Comparison of ENCODE assay signal across 18 cellular contexts in genomic region chr9:32866292-32866691, GRCh38.
DNase-seq lines count a peak whose midpoint lies in the region; ATAC-seq and TF ChIP-seq lines count a peak whose summit lies in the region.
"Had no signal": no experiment of that assay in that cellular context is flagged by ENCODE, and none has a peak within 500 bp of the region (broad histone marks: within the 10 kb centered on the region; RNA-seq: fewer than 3 reads in every experiment).

No MANE protein-coding gene starts in this region.

- H3K4me3 Mint-ChIP-seq in stimulated activated naive CD8-positive, alpha-beta T cell treated with anti-CD3 and anti-CD28 coated beads, Interleukin-15, amount 100 ng/mL, for 72 hours = no peak overlapping the region
- H3K4me3 Mint-ChIP-seq: T-helper 17 cell had no signal

- H3K9me3 Mint-ChIP-seq in stimulated activated naive CD8-positive, alpha-beta T cell treated with anti-CD3 and anti-CD28 coated beads, Interleukin-15, amount 100 ng/mL, for 72 hours = no peaks in the 10 kb centered on the region
- H3K9me3 Mint-ChIP-seq: activated T-helper 2 cell treated with anti-CD3 and anti-CD28 coated beads, Interferon-gamma antibody, Interleukin-2, Interleukin-4, amounts not matched to agents 10 μg/mL and 5 μg/mL and 100 μg/mL, durations not matched to agents 14 hours and 24 hours and 36 hours had no signal

- H3K27me3 Mint-ChIP-seq in stimulated activated naive CD8-positive, alpha-beta T cell treated with anti-CD3 and anti-CD28 coated beads, Interleukin-15, amount 100 ng/mL, for 72 hours = no peaks in the 10 kb centered on the region

- H3K27ac Mint-ChIP-seq in stimulated activated naive CD8-positive, alpha-beta T cell treated with anti-CD3 and anti-CD28 coated beads, Interleukin-15, amount 100 ng/mL, for 72 hours = no peak overlapping the region
- H3K27ac Mint-ChIP-seq: activated T-helper 2 cell treated with anti-CD3 and anti-CD28 coated beads, Interferon-gamma antibody, Interleukin-2, Interleukin-4, amounts not matched to agents 10 μg/mL and 5 μg/mL and 100 μg/mL, durations not matched to agents 14 hours and 24 hours and 36 hours; T-helper 17 cell had no signal

- no peak for TF ChIP-seq CTCF in fibroblast of mammary gland (conservative IDR thresholded peaks at IDR 0.05; ENCODE audit: control insufficient read depth, insufficient read depth, low read depth, low read length)

- no peak overlapping the region for H3K4me3 ChIP-seq in fibroblast of mammary gland (ENCODE audit: control insufficient read depth, low read depth, low read length)
- H3K4me3 ChIP-seq: SJCRH30 had no signal

- ATAC-seq in stimulated activated naive CD8-positive, alpha-beta T cell treated with anti-CD3 and anti-CD28 coated beads, Interleukin-15, amount 100 ng/mL, for 72 hours = peak; percentile 66
- ATAC-seq in HG02759 (IDR thresholded peaks at IDR 0.05; ENCODE audit: unreplicated experiment) = no peak
- ATAC-seq: T-helper 17 cell had no signal

- DNase-seq in activated T-cell treated with anti-CD3 and anti-CD28 coated beads for 48 hours (ENCODE audit: low read depth) (peak; percentile 2), MV-4-11 (lab: John Stamatoyannopoulos, UW) (peak; percentile 89), fibroblast of mammary gland (ENCODE audit: low read depth) (peak; percentile 33), AG08396 (ENCODE audit: low spot score) (no peak), D341Med (ENCODE audit: low spot score) (no peak)
- DNase-seq in activated T-cell treated with anti-CD3 and anti-CD28 coated beads, Interleukin-2, amount 50 U/mL, for 1 hour = no peak
- no peak for DNase-seq in stimulated activated naive CD8-positive, alpha-beta T cell treated with anti-CD3 and anti-CD28 coated beads, Interleukin-15, amount 100 ng/mL, for 72 hours
- DNase-seq: activated CD4-positive, CD25-positive, alpha-beta regulatory T cell treated with anti-CD3 and anti-CD28 coated beads, Interleukin-2, amount 50 U/mL, for 72 hours; Caco-2; kidney glomerular epithelial cell; MM.1S; NCI-H2029 treated with DMSO at 0.1 percent for 48 hours; NCI-H510A treated with DMSO at 0.1 percent for 48 hours; SJCRH30; stimulated activated CD4-positive, alpha-beta T cell treated with anti-CD3 and anti-CD28 coated beads, Interleukin-12 subunit alpha, Interleukin-12 subunit beta, amount 100 ng/mL, for 4 hours; T-helper 17 cell had no signal

- peaks cover 5% of the 10 kb centered on the region for H3K4me1 Mint-ChIP-seq in stimulated activated naive CD8-positive, alpha-beta T cell treated with anti-CD3 and anti-CD28 coated beads, Interleukin-15, amount 100 ng/mL, for 72 hours
- H3K4me1 Mint-ChIP-seq: T-helper 17 cell had no signal

Comparison
In these comparisons a context has a peak if more than half of its experiments do, and no peak if none do; other contexts are left out.
1. DNase-seq: peak in activated T-cell treated with anti-CD3 and anti-CD28 coated beads for 48 hours (single experiment), MV-4-11 (single experiment) and fibroblast of mammary gland (single experiment); none in activated T-cell treated with anti-CD3 and anti-CD28 coated beads, Interleukin-2, amount 50 U/mL, for 1 hour (single experiment), stimulated activated naive CD8-positive, alpha-beta T cell treated with anti-CD3 and anti-CD28 coated beads, Interleukin-15, amount 100 ng/mL, for 72 hours (0 of 2), AG08396 (single experiment) and D341Med (single experiment).